In the genomic region with DNA sequence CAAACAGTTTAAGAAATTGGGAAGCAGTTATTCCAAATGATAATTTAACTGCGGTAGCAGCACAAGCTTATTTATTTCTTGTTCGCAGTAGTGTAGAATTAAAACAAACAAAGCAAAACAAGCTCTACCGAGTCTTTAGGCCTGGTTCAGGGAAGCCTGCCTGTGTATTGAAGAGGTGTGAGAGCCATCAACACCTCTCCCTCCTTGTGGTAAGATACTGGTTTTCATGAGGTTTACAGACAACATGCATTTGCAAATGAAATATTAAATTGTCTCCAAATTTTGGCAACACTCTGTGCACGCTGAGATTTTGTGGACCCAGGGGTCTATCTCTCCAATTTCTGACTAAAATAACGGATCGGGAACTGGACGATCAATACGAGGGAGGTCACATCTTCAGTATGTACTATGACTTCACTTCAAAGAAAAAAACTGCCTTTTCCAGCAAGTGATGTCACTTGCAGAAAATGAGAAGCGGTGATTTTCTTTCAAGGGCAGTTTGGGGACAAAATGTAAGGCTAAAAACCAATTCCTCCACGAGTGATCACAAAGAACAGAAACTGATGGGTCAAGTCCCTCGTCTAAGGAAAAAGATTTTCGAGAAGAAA, we compare ENCODE assay signal across 1 cellular context.
TF ChIP-seq lines count a peak whose summit lies in the region.

No MANE protein-coding gene starts in this region.

TF ChIP-seq in GM12878, 131 proteins besides CTCF, POLR2A, EP300 and RAD21 (continued from another document):
- TF ChIP-seq ATF7 (IDR thresholded peaks at IDR 0.05; ENCODE audit: low read depth) (0 out of 2 replicates have a peak, but pooled peaks have one; percentile 12), DPF2 (IDR thresholded peaks at IDR 0.05) (no peak), CBFB (IDR thresholded peaks at IDR 0.05; ENCODE audit: low read depth) (no peak)
